1 cellular context compared by ENCODE assay signal in genomic region chr20:38434770-38435554, GRCh38.
A peak's percentile ranks its signal among the peaks of the same experiment; 100 is the strongest.
TF ChIP-seq lines count a peak whose summit lies in the region.

SNHG17 (minus strand) TSS chr20:38435328.

TF ChIP-seq in K562, 482 proteins besides CTCF, POLR2A, EP300 and RAD21 (continued from another document and continues in another):
- TF ChIP-seq ZBTB1 (CRISPR knock-in tag; IDR thresholded peaks at IDR 0.05; ENCODE audit: borderline replicate concordance, low read depth), result no peak
- TF ChIP-seq ZNF175 (CRISPR knock-in tag; IDR thresholded peaks at IDR 0.05; ENCODE audit: low read depth), result no peak
- TF ChIP-seq BACH1 (tag; IDR thresholded peaks at IDR 0.05), result no peak
- TF ChIP-seq MLX (CRISPR knock-in tag; conservative IDR thresholded peaks at IDR 0.05), result peak in 1 of 2 experiments; percentile 94; a peak in 2 of 4 replicates
- 0 out of 2 replicates have a peak, but pooled peaks have one; percentile 44 for TF ChIP-seq ZNF766 (CRISPR knock-in tag; conservative IDR thresholded peaks at IDR 0.05)
- TF ChIP-seq, protein P1, sequence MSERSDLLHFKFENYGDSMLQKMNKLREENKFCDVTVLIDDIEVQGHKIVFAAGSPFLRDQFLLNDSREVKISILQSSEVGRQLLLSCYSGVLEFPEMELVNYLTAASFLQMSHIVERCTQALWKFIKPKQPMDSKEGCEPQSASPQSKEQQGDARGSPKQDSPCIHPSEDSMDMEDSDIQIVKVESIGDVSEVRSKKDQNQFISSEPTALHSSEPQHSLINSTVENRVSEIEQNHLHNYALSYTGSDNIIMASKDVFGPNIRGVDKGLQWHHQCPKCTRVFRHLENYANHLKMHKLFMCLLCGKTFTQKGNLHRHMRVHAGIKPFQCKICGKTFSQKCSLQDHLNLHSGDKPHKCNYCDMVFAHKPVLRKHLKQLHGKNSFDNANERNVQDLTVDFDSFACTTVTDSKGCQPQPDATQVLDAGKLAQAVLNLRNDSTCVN (CRISPR knock-in tag; IDR thresholded peaks at IDR 0.05), result 0 out of 2 replicates have a peak, but pooled peaks have one; percentile 73
- no peak for TF ChIP-seq MECOM (CRISPR knock-in tag; IDR thresholded peaks at IDR 0.05)
- TF ChIP-seq NFIX (CRISPR knock-in tag; IDR thresholded peaks at IDR 0.05; ENCODE audit: low read depth), result no peak
- no peak for TF ChIP-seq ZNF311 (CRISPR knock-in tag; IDR thresholded peaks at IDR 0.05)
- peak; percentile 85 for TF ChIP-seq RNF2 (IDR thresholded peaks at IDR 0.05)
- no peak for TF ChIP-seq RFX5 (IDR thresholded peaks at IDR 0.05; ENCODE audit: low read depth, low read length)
- no peak for TF ChIP-seq XRCC3 (IDR thresholded peaks at IDR 0.05)
- peak; percentile 77 for TF ChIP-seq ZNF740 (CRISPR knock-in tag; IDR thresholded peaks at IDR 0.05)
- no peak for TF ChIP-seq ZNF740 (tag; IDR thresholded peaks at IDR 0.05)
- no peak for TF ChIP-seq WHSC1 (IDR thresholded peaks at IDR 0.05; ENCODE audit: low read length)
- peak; percentile 98 for TF ChIP-seq BRD9 (IDR thresholded peaks at IDR 0.05; ENCODE audit: low read depth, partially characterized antibody)
- no peak for TF ChIP-seq STAT5B (CRISPR knock-in tag; IDR thresholded peaks at IDR 0.05)
- TF ChIP-seq MYNN (IDR thresholded peaks at IDR 0.05), result no peak; the same call in 1 of the 2 replicates
- TF ChIP-seq MYNN (CRISPR knock-in tag; IDR thresholded peaks at IDR 0.05), result no peak
- TF ChIP-seq, protein P2, sequence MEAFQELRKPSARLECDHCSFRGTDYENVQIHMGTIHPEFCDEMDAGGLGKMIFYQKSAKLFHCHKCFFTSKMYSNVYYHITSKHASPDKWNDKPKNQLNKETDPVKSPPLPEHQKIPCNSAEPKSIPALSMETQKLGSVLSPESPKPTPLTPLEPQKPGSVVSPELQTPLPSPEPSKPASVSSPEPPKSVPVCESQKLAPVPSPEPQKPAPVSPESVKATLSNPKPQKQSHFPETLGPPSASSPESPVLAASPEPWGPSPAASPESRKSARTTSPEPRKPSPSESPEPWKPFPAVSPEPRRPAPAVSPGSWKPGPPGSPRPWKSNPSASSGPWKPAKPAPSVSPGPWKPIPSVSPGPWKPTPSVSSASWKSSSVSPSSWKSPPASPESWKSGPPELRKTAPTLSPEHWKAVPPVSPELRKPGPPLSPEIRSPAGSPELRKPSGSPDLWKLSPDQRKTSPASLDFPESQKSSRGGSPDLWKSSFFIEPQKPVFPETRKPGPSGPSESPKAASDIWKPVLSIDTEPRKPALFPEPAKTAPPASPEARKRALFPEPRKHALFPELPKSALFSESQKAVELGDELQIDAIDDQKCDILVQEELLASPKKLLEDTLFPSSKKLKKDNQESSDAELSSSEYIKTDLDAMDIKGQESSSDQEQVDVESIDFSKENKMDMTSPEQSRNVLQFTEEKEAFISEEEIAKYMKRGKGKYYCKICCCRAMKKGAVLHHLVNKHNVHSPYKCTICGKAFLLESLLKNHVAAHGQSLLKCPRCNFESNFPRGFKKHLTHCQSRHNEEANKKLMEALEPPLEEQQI (IDR thresholded peaks at IDR 0.05), result peak; percentile 95
- peak; percentile 71; the same call in 1 of the 2 replicates for TF ChIP-seq HNRNPL (IDR thresholded peaks at IDR 0.05; ENCODE audit: low read depth, low read length)
- no peak for TF ChIP-seq NFE2L1 (tag; IDR thresholded peaks at IDR 0.05; ENCODE audit: borderline replicate concordance, low read depth)
- peak; percentile 82 for TF ChIP-seq RBM22 (IDR thresholded peaks at IDR 0.05; ENCODE audit: low read depth, low read length, poor library complexity, severe bottlenecking)
- peak; percentile 87 for TF ChIP-seq ZNF431 (CRISPR knock-in tag; IDR thresholded peaks at IDR 0.05)
- TF ChIP-seq RBM25 (IDR thresholded peaks at IDR 0.05; ENCODE audit: low read depth, low read length, severe bottlenecking), result no peak
- peak; percentile 87 for TF ChIP-seq ZFX (CRISPR knock-in tag; IDR thresholded peaks at IDR 0.05)
- TF ChIP-seq, protein P3, sequence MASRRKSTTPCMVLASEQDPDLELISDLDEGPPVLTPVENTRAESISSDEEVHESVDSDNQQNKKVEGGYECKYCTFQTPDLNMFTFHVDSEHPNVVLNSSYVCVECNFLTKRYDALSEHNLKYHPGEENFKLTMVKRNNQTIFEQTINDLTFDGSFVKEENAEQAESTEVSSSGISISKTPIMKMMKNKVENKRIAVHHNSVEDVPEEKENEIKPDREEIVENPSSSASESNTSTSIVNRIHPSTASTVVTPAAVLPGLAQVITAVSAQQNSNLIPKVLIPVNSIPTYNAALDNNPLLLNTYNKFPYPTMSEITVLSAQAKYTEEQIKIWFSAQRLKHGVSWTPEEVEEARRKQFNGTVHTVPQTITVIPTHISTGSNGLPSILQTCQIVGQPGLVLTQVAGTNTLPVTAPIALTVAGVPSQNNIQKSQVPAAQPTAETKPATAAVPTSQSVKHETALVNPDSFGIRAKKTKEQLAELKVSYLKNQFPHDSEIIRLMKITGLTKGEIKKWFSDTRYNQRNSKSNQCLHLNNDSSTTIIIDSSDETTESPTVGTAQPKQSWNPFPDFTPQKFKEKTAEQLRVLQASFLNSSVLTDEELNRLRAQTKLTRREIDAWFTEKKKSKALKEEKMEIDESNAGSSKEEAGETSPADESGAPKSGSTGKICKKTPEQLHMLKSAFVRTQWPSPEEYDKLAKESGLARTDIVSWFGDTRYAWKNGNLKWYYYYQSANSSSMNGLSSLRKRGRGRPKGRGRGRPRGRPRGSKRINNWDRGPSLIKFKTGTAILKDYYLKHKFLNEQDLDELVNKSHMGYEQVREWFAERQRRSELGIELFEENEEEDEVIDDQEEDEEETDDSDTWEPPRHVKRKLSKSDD (conservative IDR thresholded peaks at IDR 0.05; ENCODE audit: low read length), result peak; percentile 60; the same call in 1 of the 2 replicates
- TF ChIP-seq ZBTB8A (IDR thresholded peaks at IDR 0.05; ENCODE audit: partially characterized antibody), result no peak
- TF ChIP-seq, protein P4, sequence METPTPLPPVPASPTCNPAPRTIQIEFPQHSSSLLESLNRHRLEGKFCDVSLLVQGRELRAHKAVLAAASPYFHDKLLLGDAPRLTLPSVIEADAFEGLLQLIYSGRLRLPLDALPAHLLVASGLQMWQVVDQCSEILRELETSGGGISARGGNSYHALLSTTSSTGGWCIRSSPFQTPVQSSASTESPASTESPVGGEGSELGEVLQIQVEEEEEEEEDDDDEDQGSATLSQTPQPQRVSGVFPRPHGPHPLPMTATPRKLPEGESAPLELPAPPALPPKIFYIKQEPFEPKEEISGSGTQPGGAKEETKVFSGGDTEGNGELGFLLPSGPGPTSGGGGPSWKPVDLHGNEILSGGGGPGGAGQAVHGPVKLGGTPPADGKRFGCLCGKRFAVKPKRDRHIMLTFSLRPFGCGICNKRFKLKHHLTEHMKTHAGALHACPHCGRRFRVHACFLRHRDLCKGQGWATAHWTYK (CRISPR knock-in tag; IDR thresholded peaks at IDR 0.05), result 0 out of 2 replicates have a peak, but pooled peaks have one; percentile 34
- 0 out of 2 replicates have a peak, but pooled peaks have one; percentile 41 for TF ChIP-seq HOMEZ (CRISPR knock-in tag; IDR thresholded peaks at IDR 0.05)
- peak; percentile 98 for TF ChIP-seq MAX (CRISPR knock-in tag; IDR thresholded peaks at IDR 0.05)
- no peak for TF ChIP-seq ZNF707 (CRISPR knock-in tag; conservative IDR thresholded peaks at IDR 0.05)
- peak; percentile 89 for TF ChIP-seq E2F8 (IDR thresholded peaks at IDR 0.05; ENCODE audit: low read depth, partially characterized antibody)
- TF ChIP-seq DMBX1 (CRISPR knock-in tag; IDR thresholded peaks at IDR 0.05; ENCODE audit: borderline replicate concordance), result no peak
- TF ChIP-seq ZNF507 (tag; conservative IDR thresholded peaks at IDR 0.05), result no peak
- peak; percentile 90 for TF ChIP-seq ATF1 (CRISPR knock-in tag; IDR thresholded peaks at IDR 0.05)
- peak; percentile 95 for TF ChIP-seq ATF1 (tag; IDR thresholded peaks at IDR 0.05)
- no peak for TF ChIP-seq CAMTA2 (CRISPR knock-in tag; conservative IDR thresholded peaks at IDR 0.05)
- TF ChIP-seq CXXC5 (CRISPR knock-in tag; IDR thresholded peaks at IDR 0.05), result peak; percentile 96
- 0 out of 2 replicates have a peak, but pooled peaks have one; percentile 87 for TF ChIP-seq ZBTB49 (CRISPR knock-in tag; IDR thresholded peaks at IDR 0.05; ENCODE audit: borderline replicate concordance)
- peak; percentile 81 for TF ChIP-seq JUND (IDR thresholded peaks at IDR 0.05; ENCODE audit: borderline replicate concordance, low read depth, low read length)
- TF ChIP-seq JUND (tag; IDR thresholded peaks at IDR 0.05; ENCODE audit: borderline replicate concordance, low read depth, low read length), result no peak; the same call in 2 of the 3 replicates
- TF ChIP-seq, protein P5, sequence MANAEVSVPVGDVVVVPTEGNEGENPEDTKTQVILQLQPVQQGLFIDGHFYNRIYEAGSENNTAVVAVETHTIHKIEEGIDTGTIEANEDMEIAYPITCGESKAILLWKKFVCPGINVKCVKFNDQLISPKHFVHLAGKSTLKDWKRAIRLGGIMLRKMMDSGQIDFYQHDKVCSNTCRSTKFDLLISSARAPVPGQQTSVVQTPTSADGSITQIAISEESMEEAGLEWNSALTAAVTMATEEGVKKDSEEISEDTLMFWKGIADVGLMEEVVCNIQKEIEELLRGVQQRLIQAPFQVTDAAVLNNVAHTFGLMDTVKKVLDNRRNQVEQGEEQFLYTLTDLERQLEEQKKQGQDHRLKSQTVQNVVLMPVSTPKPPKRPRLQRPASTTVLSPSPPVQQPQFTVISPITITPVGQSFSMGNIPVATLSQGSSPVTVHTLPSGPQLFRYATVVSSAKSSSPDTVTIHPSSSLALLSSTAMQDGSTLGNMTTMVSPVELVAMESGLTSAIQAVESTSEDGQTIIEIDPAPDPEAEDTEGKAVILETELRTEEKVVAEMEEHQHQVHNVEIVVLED (CRISPR knock-in tag; IDR thresholded peaks at IDR 0.05), result peak; percentile 87
- TF ChIP-seq NONO (IDR thresholded peaks at IDR 0.05; ENCODE audit: low read depth in 2 of 2, low read length in 1 of 2), result peak in 1 of 2 experiments; percentile 92; a peak in 3 of 4 replicates
- no peak for TF ChIP-seq FOS (IDR thresholded peaks at IDR 0.05; ENCODE audit: extremely low read depth, insufficient read length)
- no peak for TF ChIP-seq CBX8 (IDR thresholded peaks at IDR 0.05; ENCODE audit: borderline replicate concordance, extremely low read depth, low read depth, low read length, poor library complexity, severe bottlenecking)
